Comparison of ENCODE assay signal across 1 cellular context in the genomic region with DNA sequence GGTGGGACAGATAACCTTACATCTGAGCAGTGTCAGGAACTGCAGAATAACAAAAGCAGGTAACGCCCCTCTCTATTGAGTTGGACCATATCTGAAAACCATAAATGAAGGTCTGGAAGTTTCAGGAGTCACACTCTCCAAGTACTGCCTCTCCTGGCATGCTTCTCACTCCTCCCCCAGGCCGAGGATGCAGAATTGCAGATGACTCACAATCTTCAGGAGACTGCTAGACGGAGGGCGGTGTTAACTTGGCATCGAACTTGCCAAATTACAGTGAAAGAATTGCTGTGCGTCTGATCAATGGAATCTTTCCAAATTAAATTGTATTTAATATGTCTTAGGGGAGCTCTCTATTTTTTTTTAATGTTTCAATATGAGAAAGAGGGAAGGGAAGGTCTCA.
TF ChIP-seq lines count a peak whose summit lies in the region.

No MANE protein-coding gene starts in this region.

TF ChIP-seq in GM23338, 12 proteins besides CTCF, POLR2A, EP300 and RAD21 (continued from another document):
- TF ChIP-seq, protein P1, sequence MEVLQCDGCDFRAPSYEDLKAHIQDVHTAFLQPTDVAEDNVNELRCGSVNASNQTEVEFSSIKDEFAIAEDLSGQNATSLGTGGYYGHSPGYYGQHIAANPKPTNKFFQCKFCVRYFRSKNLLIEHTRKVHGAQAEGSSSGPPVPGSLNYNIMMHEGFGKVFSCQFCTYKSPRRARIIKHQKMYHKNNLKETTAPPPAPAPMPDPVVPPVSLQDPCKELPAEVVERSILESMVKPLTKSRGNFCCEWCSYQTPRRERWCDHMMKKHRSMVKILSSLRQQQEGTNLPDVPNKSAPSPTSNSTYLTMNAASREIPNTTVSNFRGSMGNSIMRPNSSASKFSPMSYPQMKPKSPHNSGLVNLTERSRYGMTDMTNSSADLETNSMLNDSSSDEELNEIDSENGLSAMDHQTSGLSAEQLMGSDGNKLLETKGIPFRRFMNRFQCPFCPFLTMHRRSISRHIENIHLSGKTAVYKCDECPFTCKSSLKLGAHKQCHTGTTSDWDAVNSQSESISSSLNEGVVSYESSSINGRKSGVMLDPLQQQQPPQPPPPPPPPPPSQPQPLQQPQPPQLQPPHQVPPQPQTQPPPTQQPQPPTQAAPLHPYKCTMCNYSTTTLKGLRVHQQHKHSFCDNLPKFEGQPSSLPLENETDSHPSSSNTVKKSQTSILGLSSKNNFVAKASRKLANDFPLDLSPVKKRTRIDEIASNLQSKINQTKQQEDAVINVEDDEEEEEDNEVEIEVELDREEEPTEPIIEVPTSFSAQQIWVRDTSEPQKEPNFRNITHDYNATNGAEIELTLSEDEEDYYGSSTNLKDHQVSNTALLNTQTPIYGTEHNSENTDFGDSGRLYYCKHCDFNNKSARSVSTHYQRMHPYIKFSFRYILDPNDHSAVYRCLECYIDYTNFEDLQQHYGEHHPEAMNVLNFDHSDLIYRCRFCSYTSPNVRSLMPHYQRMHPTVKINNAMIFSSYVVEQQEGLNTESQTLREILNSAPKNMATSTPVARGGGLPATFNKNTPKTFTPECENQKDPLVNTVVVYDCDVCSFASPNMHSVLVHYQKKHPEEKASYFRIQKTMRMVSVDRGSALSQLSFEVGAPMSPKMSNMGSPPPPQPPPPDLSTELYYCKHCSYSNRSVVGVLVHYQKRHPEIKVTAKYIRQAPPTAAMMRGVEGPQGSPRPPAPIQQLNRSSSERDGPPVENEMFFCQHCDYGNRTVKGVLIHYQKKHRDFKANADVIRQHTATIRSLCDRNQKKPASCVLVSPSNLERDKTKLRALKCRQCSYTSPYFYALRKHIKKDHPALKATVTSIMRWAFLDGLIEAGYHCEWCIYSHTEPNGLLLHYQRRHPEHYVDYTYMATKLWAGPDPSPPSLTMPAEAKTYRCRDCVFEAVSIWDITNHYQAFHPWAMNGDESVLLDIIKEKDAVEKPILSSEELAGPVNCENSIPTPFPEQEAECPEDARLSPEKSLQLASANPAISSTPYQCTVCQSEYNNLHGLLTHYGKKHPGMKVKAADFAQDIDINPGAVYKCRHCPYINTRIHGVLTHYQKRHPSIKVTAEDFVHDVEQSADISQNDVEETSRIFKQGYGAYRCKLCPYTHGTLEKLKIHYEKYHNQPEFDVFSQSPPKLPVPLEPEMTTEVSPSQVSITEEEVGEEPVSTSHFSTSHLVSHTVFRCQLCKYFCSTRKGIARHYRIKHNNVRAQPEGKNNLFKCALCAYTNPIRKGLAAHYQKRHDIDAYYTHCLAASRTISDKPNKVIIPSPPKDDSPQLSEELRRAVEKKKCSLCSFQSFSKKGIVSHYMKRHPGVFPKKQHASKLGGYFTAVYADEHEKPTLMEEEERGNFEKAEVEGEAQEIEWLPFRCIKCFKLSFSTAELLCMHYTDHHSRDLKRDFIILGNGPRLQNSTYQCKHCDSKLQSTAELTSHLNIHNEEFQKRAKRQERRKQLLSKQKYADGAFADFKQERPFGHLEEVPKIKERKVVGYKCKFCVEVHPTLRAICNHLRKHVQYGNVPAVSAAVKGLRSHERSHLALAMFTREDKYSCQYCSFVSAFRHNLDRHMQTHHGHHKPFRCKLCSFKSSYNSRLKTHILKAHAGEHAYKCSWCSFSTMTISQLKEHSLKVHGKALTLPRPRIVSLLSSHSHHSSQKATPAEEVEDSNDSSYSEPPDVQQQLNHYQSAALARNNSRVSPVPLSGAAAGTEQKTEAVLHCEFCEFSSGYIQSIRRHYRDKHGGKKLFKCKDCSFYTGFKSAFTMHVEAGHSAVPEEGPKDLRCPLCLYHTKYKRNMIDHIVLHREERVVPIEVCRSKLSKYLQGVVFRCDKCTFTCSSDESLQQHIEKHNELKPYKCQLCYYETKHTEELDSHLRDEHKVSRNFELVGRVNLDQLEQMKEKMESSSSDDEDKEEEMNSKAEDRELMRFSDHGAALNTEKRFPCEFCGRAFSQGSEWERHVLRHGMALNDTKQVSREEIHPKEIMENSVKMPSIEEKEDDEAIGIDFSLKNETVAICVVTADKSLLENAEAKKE (CRISPR knock-in tag; IDR thresholded peaks at IDR 0.05) = no peak
- TF ChIP-seq CREB1 (CRISPR knock-in tag; IDR thresholded peaks at IDR 0.05; ENCODE audit: low read depth) (no peak), EZH2phosphoT487 (IDR thresholded peaks at IDR 0.05; ENCODE audit: unreplicated experiment) (no peak), EZH2 (IDR thresholded peaks at IDR 0.05; ENCODE audit: low read depth, unreplicated experiment) (no peak), NANOG (IDR thresholded peaks at IDR 0.05; ENCODE audit: borderline replicate concordance) (no peak)
- TF ChIP-seq, protein P2, sequence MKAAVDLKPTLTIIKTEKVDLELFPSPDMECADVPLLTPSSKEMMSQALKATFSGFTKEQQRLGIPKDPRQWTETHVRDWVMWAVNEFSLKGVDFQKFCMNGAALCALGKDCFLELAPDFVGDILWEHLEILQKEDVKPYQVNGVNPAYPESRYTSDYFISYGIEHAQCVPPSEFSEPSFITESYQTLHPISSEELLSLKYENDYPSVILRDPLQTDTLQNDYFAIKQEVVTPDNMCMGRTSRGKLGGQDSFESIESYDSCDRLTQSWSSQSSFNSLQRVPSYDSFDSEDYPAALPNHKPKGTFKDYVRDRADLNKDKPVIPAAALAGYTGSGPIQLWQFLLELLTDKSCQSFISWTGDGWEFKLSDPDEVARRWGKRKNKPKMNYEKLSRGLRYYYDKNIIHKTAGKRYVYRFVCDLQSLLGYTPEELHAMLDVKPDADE (IDR thresholded peaks at IDR 0.05) = no peak
- TF ChIP-seq, protein P3, sequence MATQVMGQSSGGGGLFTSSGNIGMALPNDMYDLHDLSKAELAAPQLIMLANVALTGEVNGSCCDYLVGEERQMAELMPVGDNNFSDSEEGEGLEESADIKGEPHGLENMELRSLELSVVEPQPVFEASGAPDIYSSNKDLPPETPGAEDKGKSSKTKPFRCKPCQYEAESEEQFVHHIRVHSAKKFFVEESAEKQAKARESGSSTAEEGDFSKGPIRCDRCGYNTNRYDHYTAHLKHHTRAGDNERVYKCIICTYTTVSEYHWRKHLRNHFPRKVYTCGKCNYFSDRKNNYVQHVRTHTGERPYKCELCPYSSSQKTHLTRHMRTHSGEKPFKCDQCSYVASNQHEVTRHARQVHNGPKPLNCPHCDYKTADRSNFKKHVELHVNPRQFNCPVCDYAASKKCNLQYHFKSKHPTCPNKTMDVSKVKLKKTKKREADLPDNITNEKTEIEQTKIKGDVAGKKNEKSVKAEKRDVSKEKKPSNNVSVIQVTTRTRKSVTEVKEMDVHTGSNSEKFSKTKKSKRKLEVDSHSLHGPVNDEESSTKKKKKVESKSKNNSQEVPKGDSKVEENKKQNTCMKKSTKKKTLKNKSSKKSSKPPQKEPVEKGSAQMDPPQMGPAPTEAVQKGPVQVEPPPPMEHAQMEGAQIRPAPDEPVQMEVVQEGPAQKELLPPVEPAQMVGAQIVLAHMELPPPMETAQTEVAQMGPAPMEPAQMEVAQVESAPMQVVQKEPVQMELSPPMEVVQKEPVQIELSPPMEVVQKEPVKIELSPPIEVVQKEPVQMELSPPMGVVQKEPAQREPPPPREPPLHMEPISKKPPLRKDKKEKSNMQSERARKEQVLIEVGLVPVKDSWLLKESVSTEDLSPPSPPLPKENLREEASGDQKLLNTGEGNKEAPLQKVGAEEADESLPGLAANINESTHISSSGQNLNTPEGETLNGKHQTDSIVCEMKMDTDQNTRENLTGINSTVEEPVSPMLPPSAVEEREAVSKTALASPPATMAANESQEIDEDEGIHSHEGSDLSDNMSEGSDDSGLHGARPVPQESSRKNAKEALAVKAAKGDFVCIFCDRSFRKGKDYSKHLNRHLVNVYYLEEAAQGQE (IDR thresholded peaks at IDR 0.05; ENCODE audit: unreplicated experiment) = no peak
